ENCODE assay signal across 10 cellular contexts in genomic region chr17:2063306-2064146, GRCh38. TPM values are rescaled to one million over a fixed set of nuclear protein-coding genes. Genes with fewer than 3 reads are reported as not detected.
DNase-seq lines count a peak whose midpoint lies in the region; ATAC-seq and TF ChIP-seq lines count a peak whose summit lies in the region.
"Had no signal": no experiment of that assay in that cellular context is flagged by ENCODE, and none has a peak within 500 bp of the region (broad histone marks: within the 10 kb centered on the region; RNA-seq: fewer than 3 reads in every experiment).

No MANE protein-coding gene starts in this region.

- peaks cover 32% of the 10 kb centered on the region for H3K4me1 Mint-ChIP-seq in activated T-cell treated with anti-CD3 and anti-CD28 coated beads, Interleukin-2, amount 50 U/mL, for 72 hours (ENCODE audit: low read depth)
- peaks cover 13% of the 10 kb centered on the region for H3K4me1 Mint-ChIP-seq in activated T-cell treated with anti-CD3 and anti-CD28 coated beads, Interleukin-2, amount 50 U/mL, for 4 hours (ENCODE audit: low read depth)

- H3K4me3 ChIP-seq in choroid plexus epithelial cell (ENCODE audit: low read depth, low read length) (no peak overlapping the region), transverse colon (no peak overlapping the region)

- TF ChIP-seq POLR2A in transverse colon (IDR thresholded peaks at IDR 0.05): no peak

- no peaks in the 10 kb centered on the region for H3K9me3 ChIP-seq in transverse colon

- no peaks in the 10 kb centered on the region for H3K9me3 Mint-ChIP-seq in activated T-cell treated with anti-CD3 and anti-CD28 coated beads, Interleukin-2, amount 50 U/mL, for 72 hours
- H3K9me3 Mint-ChIP-seq in activated T-cell treated with anti-CD3 and anti-CD28 coated beads, Interleukin-2, amount 50 U/mL, for 4 hours: no peaks in the 10 kb centered on the region
- H3K9me3 Mint-ChIP-seq: stimulated activated naive CD8-positive, alpha-beta T cell treated with anti-CD3 and anti-CD28 coated beads, Interleukin-15, Interleukin-2, amounts not matched to agents 100 ng/mL and 50 ng/mL, for 24 hours had no signal

- H3K27me3 Mint-ChIP-seq in activated T-cell treated with anti-CD3 and anti-CD28 coated beads, Interleukin-2, amount 50 U/mL, for 72 hours (ENCODE audit: low read depth): peaks cover 5% of the 10 kb centered on the region
- H3K27me3 Mint-ChIP-seq in activated T-cell treated with anti-CD3 and anti-CD28 coated beads, Interleukin-2, amount 50 U/mL, for 4 hours (ENCODE audit: low read depth): peaks cover 10% of the 10 kb centered on the region

- TF ChIP-seq EP300 in transverse colon (IDR thresholded peaks at IDR 0.05; ENCODE audit: low read depth): no peak

- H3K4me1 ChIP-seq in transverse colon: peaks cover 33 to 91% (median 56%) of the 10 kb centered on the region in 4 donors

- peak overlapping the region; percentile 1 for H3K27ac Mint-ChIP-seq in activated T-cell treated with anti-CD3 and anti-CD28 coated beads, Interleukin-2, amount 50 U/mL, for 72 hours
- H3K27ac Mint-ChIP-seq: stimulated activated naive CD8-positive, alpha-beta T cell treated with anti-CD3 and anti-CD28 coated beads, Interleukin-15, Interleukin-2, amounts not matched to agents 100 ng/mL and 50 ng/mL, for 24 hours had no signal

- H3K4me3 Mint-ChIP-seq in activated T-cell treated with anti-CD3 and anti-CD28 coated beads, Interleukin-2, amount 50 U/mL, for 72 hours: peak overlapping the region in 1 of 2 donors; percentile 1
- H3K4me3 Mint-ChIP-seq in activated T-cell treated with anti-CD3 and anti-CD28 coated beads, Interleukin-2, amount 50 U/mL, for 4 hours: no peak overlapping the region
- H3K4me3 Mint-ChIP-seq: stimulated activated naive CD8-positive, alpha-beta T cell treated with anti-CD3 and anti-CD28 coated beads, Interleukin-15, Interleukin-2, amounts not matched to agents 100 ng/mL and 50 ng/mL, for 24 hours had no signal

- peak overlapping the region; percentile 85 to 92 (median 90) for H3K27ac ChIP-seq in transverse colon

- no peaks in the 10 kb centered on the region for H3K27me3 ChIP-seq in transverse colon

- no peak for ATAC-seq in activated T-cell treated with anti-CD3 and anti-CD28 coated beads, Interleukin-2, amount 50 U/mL, for 72 hours (replicated peaks in 1 of 2)
- no peak for ATAC-seq in activated T-cell treated with anti-CD3 and anti-CD28 coated beads, Interleukin-2, amount 50 U/mL, for 4 hours
- no peak for ATAC-seq in HG02852 (IDR thresholded peaks at IDR 0.05; ENCODE audit: unreplicated experiment)

- no peak for DNase-seq in activated T-cell treated with anti-CD3 and anti-CD28 coated beads, Interleukin-2, amount 50 U/mL, for 72 hours
- DNase-seq in activated T-cell treated with anti-CD3 and anti-CD28 coated beads, Interleukin-2, amount 50 U/mL, for 4 hours: no peak
- DNase-seq in choroid plexus epithelial cell (ENCODE audit: low read depth) (peak; percentile 87), lung microvascular endothelial cell (ENCODE audit: low read depth in 2 of 2) (peak; percentile 53 to 82), transverse colon (peak; percentile 39), COLO668 (lab: John Stamatoyannopoulos, UW; ENCODE audit: unreplicated experiment) (no peak), GM19238 (ENCODE audit: insufficient read length, low spot score) (no peak)
- DNase-seq: NCI-H2081 had no signal

- intact Hi-C loops in transverse colon (cut with DNase I; ENCODE audit: low total_unique reads): no loop called here

- H3K36me3 ChIP-seq in transverse colon: peaks cover 0 to 10% (median 0%) of the 10 kb centered on the region in 4 donors

- WGBS in transverse colon (ENCODE audit: low coverage in 1 of 2), 2 donors: 55 to 61% methylated on average over 11 to 15 of the region's 15 CpGs

- in situ Hi-C loops in transverse colon (cut with MboI; ENCODE audit: low pct_ligation_motif_present in 1 of 4, low pct_unique_long_range_greater_than_20kb in 1 of 4, low sequenced_read_pairs in 3 of 4): loop anchor here in 3 of 4 donors (5.0 to 25.0 kb wide), 3 partner anchors 99 to 184 kb away; no protein-coding TSS in a partner anchor

- peaks cover 15 to 26% of the 10 kb centered on the region in 2 donors for H3K36me3 Mint-ChIP-seq in activated T-cell treated with anti-CD3 and anti-CD28 coated beads, Interleukin-2, amount 50 U/mL, for 72 hours (ENCODE audit: insufficient read depth in 2 of 2)
- peaks cover 56% of the 10 kb centered on the region for H3K36me3 Mint-ChIP-seq in activated T-cell treated with anti-CD3 and anti-CD28 coated beads, Interleukin-2, amount 50 U/mL, for 4 hours (ENCODE audit: insufficient read depth)

- TF ChIP-seq CTCF in choroid plexus epithelial cell (conservative IDR thresholded peaks at IDR 0.05; ENCODE audit: low read depth, low read length): no peak
- TF ChIP-seq CTCF in transverse colon (IDR thresholded peaks at IDR 0.05): no peak

RNA-seq across cellular contexts. Expression of gene HIC1, which starts 8.6 kb away (rescaled TPM):
- total RNA-seq in activated T-cell treated with anti-CD3 and anti-CD28 coated beads, Interleukin-2, amount 50 U/mL, for 72 hours: 10 to 100 TPM; 11.7 to 21.4 TPM
- total RNA-seq in activated T-cell treated with anti-CD3 and anti-CD28 coated beads, Interleukin-2, amount 50 U/mL, for 4 hours: 10 to 100 TPM; 18.9 to 60.9 (median 31.5) TPM
- total RNA-seq in lung microvascular endothelial cell (32.0 and 50.4 TPM in 2 replicates), transverse colon (10 to 100 TPM in 2 of 4 donors, 1 to 10 TPM in 2; 9.1 to 32.5 (median 14.7) TPM)

RNA-seq across cellular contexts. Expression of gene OVCA2, which starts 21.7 kb away (rescaled TPM):
- total RNA-seq in activated T-cell treated with anti-CD3 and anti-CD28 coated beads, Interleukin-2, amount 50 U/mL, for 72 hours: 10 to 100 TPM; 29.0 to 33.3 TPM
- 10 to 100 TPM; 67.7 to 74.4 (median 70.7) TPM for total RNA-seq in activated T-cell treated with anti-CD3 and anti-CD28 coated beads, Interleukin-2, amount 50 U/mL, for 4 hours
- total RNA-seq in lung microvascular endothelial cell (48.2 and 49.5 TPM in 2 replicates), transverse colon (10 to 100 TPM in 3 of 4 donors, 1 to 10 TPM in 1; 5.4 to 73.3 (median 36.9) TPM)

RNA-seq across cellular contexts. Expression of gene DPH1, which starts 33.6 kb away (rescaled TPM):
- total RNA-seq in activated T-cell treated with anti-CD3 and anti-CD28 coated beads, Interleukin-2, amount 50 U/mL, for 72 hours: 10 to 100 TPM; 36.8 to 40.8 TPM
- 10 to 100 TPM; 56.6 to 59.9 (median 58.5) TPM for total RNA-seq in activated T-cell treated with anti-CD3 and anti-CD28 coated beads, Interleukin-2, amount 50 U/mL, for 4 hours
- 8.5 and 14.3 TPM in 2 replicates for total RNA-seq in lung microvascular endothelial cell
- total RNA-seq in transverse colon: 10 to 100 TPM; 32.4 to 88.8 (median 58.9) TPM

RNA-seq across cellular contexts. Expression of gene RTN4RL1, which starts 38.4 kb away (rescaled TPM):
- under 1 TPM; 0.14 to 0.21 TPM for total RNA-seq in activated T-cell treated with anti-CD3 and anti-CD28 coated beads, Interleukin-2, amount 50 U/mL, for 72 hours
- total RNA-seq in activated T-cell treated with anti-CD3 and anti-CD28 coated beads, Interleukin-2, amount 50 U/mL, for 4 hours: 1 to 10 TPM; 1.0 to 2.5 (median 2.0) TPM
- total RNA-seq in lung microvascular endothelial cell (0.22 and 0.40 TPM in 2 replicates), transverse colon (under 1 TPM in 3 of 4 donors, not detected in 1; 0.27 to 0.60 (median 0.48) TPM)

Comparison
In these comparisons a context has a peak if more than half of its experiments do, and no peak if none do; other contexts are left out.
1. DNase-seq: peak in choroid plexus epithelial cell (single experiment), lung microvascular endothelial cell (2 of 2) and transverse colon (single experiment); none in activated T-cell treated with anti-CD3 and anti-CD28 coated beads, Interleukin-2, amount 50 U/mL, for 72 hours (0 of 2), activated T-cell treated with anti-CD3 and anti-CD28 coated beads, Interleukin-2, amount 50 U/mL, for 4 hours (single experiment), COLO668 (single experiment) and GM19238 (single experiment).